10 cellular contexts compared by ENCODE assay signal in the genomic region with DNA sequence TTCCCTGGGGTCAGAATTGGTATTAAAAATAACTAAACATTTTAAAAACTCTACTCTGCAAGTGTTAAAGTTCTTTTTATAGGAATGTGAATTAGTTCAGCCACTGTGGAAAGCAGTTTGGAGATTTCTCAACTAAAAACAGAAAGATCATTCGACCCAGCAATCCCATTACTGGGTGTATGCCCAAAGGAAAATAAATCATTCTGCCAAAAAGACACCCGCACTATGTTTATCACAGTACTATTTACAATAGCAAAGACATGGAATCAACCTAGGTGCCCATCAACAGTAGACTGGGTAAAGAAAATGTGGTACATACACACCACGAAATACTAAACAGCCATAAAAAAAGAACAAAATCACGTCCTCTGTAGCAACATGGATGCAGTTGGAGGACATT. TPM values are rescaled to one million over a fixed set of nuclear protein-coding genes. Genes with fewer than 3 reads are reported as not detected.
DNase-seq lines count a peak whose midpoint lies in the region; ATAC-seq and TF ChIP-seq lines count a peak whose summit lies in the region.
"Had no signal": no experiment of that assay in that cellular context is flagged by ENCODE, and none has a peak within 500 bp of the region (broad histone marks: within the 10 kb centered on the region; RNA-seq: fewer than 3 reads in every experiment).

No MANE protein-coding gene starts in this region.

- in situ Hi-C loops in gastrocnemius medialis (cut with MboI; ENCODE audit: low sequenced_read_pairs in 4 of 4): no loop called here
- in situ Hi-C loops in transverse colon (cut with MboI; ENCODE audit: low pct_ligation_motif_present in 1 of 4, low pct_unique_long_range_greater_than_20kb in 1 of 4, low sequenced_read_pairs in 3 of 4): no loop called here

- peaks cover 6% of the 10 kb centered on the region; the same call in 2 of the 3 replicates for H3K9me3 Mint-ChIP-seq in GM23338
- no peaks in the 10 kb centered on the region for H3K9me3 Mint-ChIP-seq in WTC11

- H3K9me2 ChIP-seq in GM23338 (ENCODE audit: insufficient read depth): no peaks in the 10 kb centered on the region

- peak overlapping the region; percentile 61 for H3K4me3 ChIP-seq in GM23338
- H3K4me3 ChIP-seq in gastrocnemius medialis: peak overlapping the region in 2 of 4 donors; percentile 61 to 66
- H3K4me3 ChIP-seq in transverse colon: peak overlapping the region in 1 of 4 donors; percentile 49

- POLR2A ChIA-PET in WTC11 (lab: Charles Lee): no interaction called here

- no peak overlapping the region for H2AFZ ChIP-seq in GM23338

- TF ChIP-seq POLR2A in gastrocnemius medialis (IDR thresholded peaks at IDR 0.05) (no peak), transverse colon (IDR thresholded peaks at IDR 0.05) (no peak)

- no peak for TF ChIP-seq EP300 in transverse colon (IDR thresholded peaks at IDR 0.05; ENCODE audit: low read depth)

- WGBS in transverse colon (ENCODE audit: low coverage in 1 of 2), 2 donors: 54 to 55% methylated on average over 3 to 4 of the region's 4 CpGs

- no peaks in the 10 kb centered on the region for H3K36me3 ChIP-seq in GM23338 (ENCODE audit: insufficient read depth)
- H3K36me3 ChIP-seq in gastrocnemius medialis: peaks cover 0 to 5% of the 10 kb centered on the region in 2 donors
- peaks cover 0 to 2% (median under 1%) of the 10 kb centered on the region in 4 donors for H3K36me3 ChIP-seq in transverse colon

- TF ChIP-seq CTCF in GM23338 (conservative IDR thresholded peaks at IDR 0.05; ENCODE audit: low read depth in 2 of 2) (no peak), WTC11 (IDR thresholded peaks at IDR 0.05) (no peak), gastrocnemius medialis (IDR thresholded peaks at IDR 0.05 in 4 of 5, conservative IDR thresholded peaks at IDR 0.05 in 1 of 5) (no peak), transverse colon (IDR thresholded peaks at IDR 0.05) (no peak)

- H3K27ac Mint-ChIP-seq in GM23338 (no peak overlapping the region), WTC11 (no peak overlapping the region)

- H3K4me1 ChIP-seq in GM23338 (ENCODE audit: insufficient read depth): no peaks in the 10 kb centered on the region; the same call in 1 of the 2 replicates
- H3K4me1 ChIP-seq in gastrocnemius medialis: peaks cover 0 to 4% of the 10 kb centered on the region in 2 donors
- H3K4me1 ChIP-seq in transverse colon: peaks cover 7 to 14% (median 13%) of the 10 kb centered on the region in 4 donors

- H3K79me2 ChIP-seq in GM23338 (replicated peaks; ENCODE audit: insufficient read depth): no peaks in the 10 kb centered on the region

- H3K27me3 ChIP-seq in GM23338 (ENCODE audit: insufficient read depth) (peaks cover 35% of the 10 kb centered on the region), gastrocnemius medialis (peaks cover 0 to 8% (median 6%) of the 10 kb centered on the region in 3 donors), transverse colon (peaks cover 28% of the 10 kb centered on the region)
- H3K27me3 ChIP-seq: tibial nerve had no signal

- no peaks in the 10 kb centered on the region for H3F3A ChIP-seq in GM23338 (replicated peaks; ENCODE audit: low read depth)

- no peak for ATAC-seq in GM23338
- no peak for ATAC-seq in WTC11
- no peak for ATAC-seq in gastrocnemius medialis
- no peak for ATAC-seq in GM21526 (IDR thresholded peaks at IDR 0.05; ENCODE audit: low FRiP score, unreplicated experiment)
- ATAC-seq in HG03039 (IDR thresholded peaks at IDR 0.05; ENCODE audit: unreplicated experiment): no peak

- intact Hi-C loops in gastrocnemius medialis (cut with DNase I; ENCODE audit: low total_unique reads): no loop called here
- intact Hi-C loops in transverse colon (cut with DNase I; ENCODE audit: low total_unique reads): no loop called here

- CTCF ChIA-PET in WTC11 (lab: Charles Lee): interaction anchor here (1.3 to 5.8 kb wide), 2 partner anchors 42 to 44 kb away, joined by 4 to 35 read pairs; a partner anchor contains a TSS

- H3K9me3 ChIP-seq in gastrocnemius medialis (no peaks in the 10 kb centered on the region), transverse colon (no peaks in the 10 kb centered on the region)
- H3K9me3 ChIP-seq: tibial nerve had no signal

- peak overlapping the region; percentile 81 for H3K4me2 ChIP-seq in GM23338

- H3K4me3 Mint-ChIP-seq in GM23338 (peak overlapping the region; percentile 65), WTC11 (peak overlapping the region; percentile 58)

- H3K27me3 Mint-ChIP-seq in GM23338 (ENCODE audit: insufficient read depth, low read depth, poor library complexity): peaks cover 33% of the 10 kb centered on the region
- H3K27me3 Mint-ChIP-seq in WTC11 (ENCODE audit: low read depth): peaks cover 45% of the 10 kb centered on the region

- H3K4me1 Mint-ChIP-seq in GM23338: no peaks in the 10 kb centered on the region; the same call in 1 of the 3 replicates
- peaks cover 15% of the 10 kb centered on the region for H3K4me1 Mint-ChIP-seq in WTC11

- H3K36me3 Mint-ChIP-seq in GM23338 (ENCODE audit: low read depth): peaks cover 3% of the 10 kb centered on the region; the same call in 1 of the 3 replicates
- H3K36me3 Mint-ChIP-seq in WTC11: no peaks in the 10 kb centered on the region

- H4K20me1 ChIP-seq in GM23338 (replicated peaks; ENCODE audit: insufficient read depth): no peaks in the 10 kb centered on the region

- H3K27ac ChIP-seq in GM23338 (ENCODE audit: low read depth) (no peak overlapping the region), gastrocnemius medialis (peak overlapping the region; percentile 34 to 65 (median 58)), transverse colon (peak overlapping the region in 1 of 4 donors; percentile 3)

- DNase-seq in GM23338 (ENCODE audit: low spot score) (no peak), WTC11 (ENCODE audit: low spot score) (no peak), fibroblast of peridontal ligament (ENCODE audit: extremely low read depth) (peak; percentile 15), gastrocnemius medialis (no peak), NCI-H524 treated with DMSO at 0.1 percent for 48 hours (lab: John Stamatoyannopoulos, UW) (no peak), transverse colon (no peak)
- DNase-seq: activated T-cell treated with anti-CD3 and anti-CD28 coated beads for 4 hours had no signal

TF ChIP-seq in GM23338, 12 proteins besides CTCF, POLR2A, EP300 and RAD21 (continues in another document):
- TF ChIP-seq JUNB (IDR thresholded peaks at IDR 0.05; ENCODE audit: unreplicated experiment) (no peak), STAT1 (IDR thresholded peaks at IDR 0.05; ENCODE audit: unreplicated experiment) (no peak)

TF ChIP-seq in WTC11, 78 proteins besides CTCF, POLR2A, EP300 and RAD21:
- no peak for TF ChIP-seq MXD4 (CRISPR knock-in tag; IDR thresholded peaks at IDR 0.05; ENCODE audit: borderline replicate concordance)
- no peak for TF ChIP-seq SP1 (CRISPR knock-in tag; conservative IDR thresholded peaks at IDR 0.05)
- no peak for TF ChIP-seq ZNF138 (CRISPR knock-in tag; conservative IDR thresholded peaks at IDR 0.05)
- no peak for TF ChIP-seq ZBTB21 (CRISPR knock-in tag; IDR thresholded peaks at IDR 0.05; ENCODE audit: borderline replicate concordance)
- TF ChIP-seq SMAD3 (CRISPR knock-in tag; IDR thresholded peaks at IDR 0.05; ENCODE audit: borderline replicate concordance): no peak
TF ChIP-seq in WTC11: peak in this region for 0.

RNA-seq across cellular contexts. Expression of a gene that starts 0.7 kb away (rescaled TPM):
- total RNA-seq in GM23338 (2014; rRNA removed; shearing (Covaris generic)): 0.69 TPM in 1 of 2 replicates, not detected in the other
- polyA plus RNA-seq in GM23338 (2016; fragmentation: Nextera tagmentation; extraction: Ambion mirVana): 0.07 TPM in 1 of 2 replicates, not detected in the other
- total RNA-seq in WTC11 (2021) (0.30 to 0.46 TPM (median 0.39 TPM) in 3 replicates), gastrocnemius medialis (1 to 10 TPM; 3.6 to 4.9 (median 4.5) TPM), transverse colon (1 to 10 TPM; 1.2 to 1.9 (median 1.8) TPM)

RNA-seq across cellular contexts. Expression of a gene that starts 43.8 kb away (rescaled TPM):
- total RNA-seq in GM23338 (2014; rRNA removed; shearing (Covaris generic)): 33.8 and 36.2 TPM in 2 replicates
- polyA plus RNA-seq in GM23338 (2016; fragmentation: Nextera tagmentation; extraction: Ambion mirVana): 25.7 and 28.9 TPM in 2 replicates
- total RNA-seq in WTC11 (2021) (18.0 to 21.0 TPM (median 19.2 TPM) in 3 replicates), gastrocnemius medialis (10 to 100 TPM; 27.1 to 55.7 (median 45.2) TPM), transverse colon (100 to 1,000 TPM in 1 of 4 donors, 10 to 100 TPM in 3; 35.2 to 101 (median 71.5) TPM)

RNA-seq across cellular contexts. Expression of a gene that starts 48.6 kb away (rescaled TPM):
- total RNA-seq in GM23338 (2014; rRNA removed; shearing (Covaris generic)): 48.0 and 48.8 TPM in 2 replicates
- 80.4 and 103 TPM in 2 replicates for polyA plus RNA-seq in GM23338 (2016; fragmentation: Nextera tagmentation; extraction: Ambion mirVana)
- total RNA-seq in WTC11 (2021): 53.0 to 59.0 TPM (median 56.0 TPM) in 3 replicates
- total RNA-seq in gastrocnemius medialis: 1 to 10 TPM; 3.6 to 5.0 (median 4.9) TPM
- total RNA-seq in transverse colon: 10 to 100 TPM in 1 of 4 donors, 1 to 10 TPM in 3; 6.0 to 16.3 (median 7.5) TPM
